Comparison of ENCODE assay signal across 12 cellular contexts in the genomic region with DNA sequence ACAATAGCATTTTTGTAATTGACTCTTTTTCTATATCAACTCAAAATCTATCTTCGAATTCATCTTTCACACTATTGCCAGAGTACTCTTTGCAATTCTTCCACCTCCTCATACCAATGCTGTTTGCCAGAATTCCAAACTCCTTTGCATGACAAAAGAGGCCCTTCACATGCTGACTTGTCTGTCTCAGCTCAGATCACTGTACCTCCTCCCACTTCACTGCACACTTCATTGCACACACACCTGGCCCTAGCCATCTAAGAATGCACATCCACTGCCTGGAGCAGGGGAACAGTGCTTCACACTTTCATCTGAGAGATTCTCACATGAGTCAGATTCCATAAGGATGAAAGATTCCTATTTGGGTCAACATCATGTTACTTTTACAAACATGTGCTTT. TPM values are rescaled to one million over a fixed set of nuclear protein-coding genes. Genes with fewer than 3 reads are reported as not detected.
DNase-seq lines count a peak whose midpoint lies in the region; ATAC-seq and TF ChIP-seq lines count a peak whose summit lies in the region.
"Had no signal": no experiment of that assay in that cellular context is flagged by ENCODE, and none has a peak within 500 bp of the region (broad histone marks: within the 10 kb centered on the region; RNA-seq: fewer than 3 reads in every experiment).

No MANE protein-coding gene starts in this region.

- H3K36me3 Mint-ChIP-seq in Calu3 (ENCODE audit: insufficient read depth, unreplicated experiment), result no peaks in the 10 kb centered on the region
- no peaks in the 10 kb centered on the region for H3K36me3 Mint-ChIP-seq in stimulated activated effector memory CD8-positive, alpha-beta T cell treated with anti-CD3 and anti-CD28 coated beads, Interleukin-12 subunit alpha, Interleukin-12 subunit beta, amount 100 ng/mL, for 72 hours

- DNase-seq in NCI-H2107 (lab: John Stamatoyannopoulos, UW) (peak; percentile 11), iPS-NIHi11 (ENCODE audit: low spot score) (peak; percentile 34), Calu3 (no peak), nucleus accumbens (lab: John Stamatoyannopoulos, UW) (no peak)
- no peak for DNase-seq in stimulated activated effector memory CD8-positive, alpha-beta T cell treated with anti-CD3 and anti-CD28 coated beads, Interleukin-12 subunit alpha, Interleukin-12 subunit beta, amount 100 ng/mL, for 72 hours (ENCODE audit: low spot score in 2 of 2)
- DNase-seq: foreskin melanocyte, mucosa of descending colon, NCI-H2081 had no signal

- intact Hi-C loops in Calu3 (cut with micrococcal nuclease; ENCODE audit: unreplicated experiment), result no loop called here

- H3K27me3 Mint-ChIP-seq in Calu3 (ENCODE audit: unreplicated experiment), result no peaks in the 10 kb centered on the region

- H3K4me1 Mint-ChIP-seq in Calu3 (ENCODE audit: low read depth, unreplicated experiment), result peaks cover 10% of the 10 kb centered on the region
- no peaks in the 10 kb centered on the region for H3K4me1 Mint-ChIP-seq in stimulated activated effector memory CD8-positive, alpha-beta T cell treated with anti-CD3 and anti-CD28 coated beads, Interleukin-12 subunit alpha, Interleukin-12 subunit beta, amount 100 ng/mL, for 72 hours

- CTCF ChIA-PET in Calu3 (lab: Charles Lee), result no interaction called here

- no peak for TF ChIP-seq CTCF in Calu3 (IDR thresholded peaks at IDR 0.05; ENCODE audit: unreplicated experiment)

- no peaks in the 10 kb centered on the region for H3K9me3 Mint-ChIP-seq in Calu3 (ENCODE audit: low read depth, unreplicated experiment)
- H3K9me3 Mint-ChIP-seq in stimulated activated effector memory CD8-positive, alpha-beta T cell treated with anti-CD3 and anti-CD28 coated beads, Interleukin-12 subunit alpha, Interleukin-12 subunit beta, amount 100 ng/mL, for 72 hours, result no peaks in the 10 kb centered on the region

- H3K27ac Mint-ChIP-seq in Calu3 (ENCODE audit: unreplicated experiment), result no peak overlapping the region
- no peak overlapping the region for H3K27ac Mint-ChIP-seq in stimulated activated effector memory CD8-positive, alpha-beta T cell treated with anti-CD3 and anti-CD28 coated beads, Interleukin-12 subunit alpha, Interleukin-12 subunit beta, amount 100 ng/mL, for 72 hours

- no TSS peak for BruUV-seq in Calu3 (replicated peaks; lab: Mats Ljungman, UMichigan)

- no peak overlapping the region for H3K4me3 Mint-ChIP-seq in Calu3 (ENCODE audit: low read depth, unreplicated experiment)
- no peak overlapping the region for H3K4me3 Mint-ChIP-seq in stimulated activated effector memory CD8-positive, alpha-beta T cell treated with anti-CD3 and anti-CD28 coated beads, Interleukin-12 subunit alpha, Interleukin-12 subunit beta, amount 100 ng/mL, for 72 hours

- ATAC-seq in GM18858 (IDR thresholded peaks at IDR 0.05; ENCODE audit: unreplicated experiment) (peak; percentile 81), HG02610 (IDR thresholded peaks at IDR 0.05; ENCODE audit: unreplicated experiment) (peak; percentile 73), GM18861 (IDR thresholded peaks at IDR 0.05; ENCODE audit: unreplicated experiment) (no peak)
- ATAC-seq in stimulated activated effector memory CD8-positive, alpha-beta T cell treated with anti-CD3 and anti-CD28 coated beads, Interleukin-12 subunit alpha, Interleukin-12 subunit beta, amount 100 ng/mL, for 72 hours, result no peak
- ATAC-seq: mucosa of descending colon had no signal

RNA-seq across cellular contexts. Expression of a gene that starts 56.5 kb away (rescaled TPM):
- 8.3 and 8.7 TPM in 2 replicates for total RNA-seq in Calu3 (2022)
- total RNA-seq: T-helper 1 cell treated with Interleukin-12 subunit alpha and Interleukin-12 subunit beta and Interleukin-4 antibody, amounts not matched to agents 30 ng/mL and 1 ng/mL, for 36 hours had no signal

Comparison
In these comparisons a context has a peak if more than half of its experiments do, and no peak if none do; other contexts are left out.
1. ATAC-seq: peak in GM18858 (single experiment) and HG02610 (single experiment); none in GM18861 (single experiment) and stimulated activated effector memory CD8-positive, alpha-beta T cell treated with anti-CD3 and anti-CD28 coated beads, Interleukin-12 subunit alpha, Interleukin-12 subunit beta, amount 100 ng/mL, for 72 hours (single experiment).
2. DNase-seq: peak in NCI-H2107 (single experiment) and iPS-NIHi11 (single experiment); none in Calu3 (single experiment), stimulated activated effector memory CD8-positive, alpha-beta T cell treated with anti-CD3 and anti-CD28 coated beads, Interleukin-12 subunit alpha, Interleukin-12 subunit beta, amount 100 ng/mL, for 72 hours (0 of 2) and nucleus accumbens (0 of 56).